Comparison of ENCODE assay signal across 1 cellular context in the genomic region with DNA sequence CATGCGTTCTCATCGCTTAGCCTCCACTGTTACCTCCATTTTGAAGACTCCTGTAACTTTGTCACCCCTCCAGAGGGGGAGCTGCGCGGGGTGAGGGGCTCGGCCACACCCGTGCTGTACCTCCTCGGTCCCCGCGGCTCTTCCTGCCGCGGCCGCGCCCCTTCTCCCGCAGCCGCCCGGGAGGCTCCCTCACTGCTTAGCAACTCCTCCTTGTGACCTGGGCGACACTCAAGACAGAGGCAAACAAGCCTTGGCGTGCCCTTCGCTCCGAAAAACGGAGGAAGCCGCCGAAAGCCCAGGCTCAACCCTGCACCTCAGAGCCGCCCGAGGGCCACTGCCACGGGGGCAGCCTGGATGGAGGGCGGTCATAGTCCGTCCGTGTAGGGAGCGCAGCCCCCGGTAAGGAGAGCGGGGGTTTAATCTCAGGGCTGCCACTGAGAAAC.
TF ChIP-seq lines count a peak whose summit lies in the region.

No MANE protein-coding gene starts in this region.

TF ChIP-seq in H1, 55 proteins besides CTCF, POLR2A, EP300 and RAD21 (continued from another document):
- TF ChIP-seq SIN3A (conservative IDR thresholded peaks at IDR 0.05 in 1 of 2, IDR thresholded peaks at IDR 0.05 in 1 of 2; ENCODE audit: low read depth in 1 of 2, low read length in 2 of 2) (peak in 1 of 2 experiments; percentile 30; a peak in 1 of 4 replicates), BACH1 (IDR thresholded peaks at IDR 0.05; ENCODE audit: low read length) (0 out of 2 replicates have a peak, but pooled peaks have one; percentile 8)
